Comparison of ENCODE assay signal across 23 cellular contexts in the genomic region with DNA sequence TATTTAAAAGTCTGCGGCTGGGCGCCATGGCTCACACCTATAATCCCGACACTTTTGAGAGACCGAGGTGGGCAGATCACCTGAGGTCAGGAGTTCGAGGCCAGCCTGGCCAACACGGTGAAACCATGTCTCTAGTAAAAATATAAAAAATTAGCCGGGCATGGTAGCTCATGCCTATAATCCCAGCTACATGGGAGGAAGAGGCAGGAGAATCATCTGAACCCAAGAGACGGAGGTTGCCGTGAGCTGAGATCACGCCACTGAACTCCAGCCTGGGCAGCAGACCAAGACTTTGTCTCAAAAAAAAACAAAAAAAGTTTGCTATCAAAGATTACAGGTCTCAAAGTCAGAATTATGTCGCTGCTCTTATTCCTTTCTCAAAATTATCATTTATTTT.
"Had no signal": no experiment of that assay in that cellular context is flagged by ENCODE, and none has a peak within 500 bp of the region (broad histone marks: within the 10 kb centered on the region; RNA-seq: fewer than 3 reads in every experiment).

No MANE protein-coding gene starts in this region.

- ATAC-seq: activated CD4-positive, CD25-positive, alpha-beta regulatory T cell treated with anti-CD3 and anti-CD28 coated beads, Interleukin-2, amount 50 U/mL, for 24 hours; activated naive CD8-positive, alpha-beta T cell treated with anti-CD3 and anti-CD28 coated beads, Interleukin-2, amount 50 U/mL, for 24 hours; stimulated activated naive CD8-positive, alpha-beta T cell treated with anti-CD3 and anti-CD28 coated beads, Interleukin-15, Interleukin-2, amounts not matched to agents 100 U/mL and 50 U/mL, for 24 hours had no signal

- H3K4me3 Mint-ChIP-seq: activated CD4-positive, alpha-beta T cell treated with anti-CD3 and anti-CD28 coated beads, Interleukin-2, amount 10 ng/mL, durations not matched to agents 7 days and 5 days; activated naive CD4-positive, alpha-beta T cell treated with anti-CD3 and anti-CD28 coated beads, Interleukin-2, amount 10 ng/mL, durations not matched to agents 7 days and 5 days; activated naive CD8-positive, alpha-beta T cell treated with anti-CD3 and anti-CD28 coated beads, Interleukin-2, amount 50 U/mL, for 24 hours; brain; neural crest cell had no signal

- H3K9me3 Mint-ChIP-seq: activated CD4-positive, alpha-beta T cell treated with anti-CD3 and anti-CD28 coated beads, Interleukin-2, amount 10 ng/mL, durations not matched to agents 7 days and 5 days; activated naive CD4-positive, alpha-beta T cell treated with anti-CD3 and anti-CD28 coated beads, Interleukin-2, amount 10 ng/mL, durations not matched to agents 7 days and 5 days; activated naive CD8-positive, alpha-beta T cell treated with anti-CD3 and anti-CD28 coated beads, Interleukin-2, amount 50 U/mL, for 24 hours; brain; neural crest cell had no signal

- H3K27me3 Mint-ChIP-seq: activated CD4-positive, alpha-beta T cell treated with anti-CD3 and anti-CD28 coated beads, Interleukin-2, amount 10 ng/mL, durations not matched to agents 7 days and 5 days; activated naive CD4-positive, alpha-beta T cell treated with anti-CD3 and anti-CD28 coated beads, Interleukin-2, amount 10 ng/mL, durations not matched to agents 7 days and 5 days; activated naive CD8-positive, alpha-beta T cell treated with anti-CD3 and anti-CD28 coated beads, Interleukin-2, amount 50 U/mL, for 24 hours; brain had no signal

- H3K9me3 ChIP-seq: left lung, tibial nerve, vagina had no signal

- H3K4me3 ChIP-seq: dorsolateral prefrontal cortex, left lung, tibial nerve, vagina had no signal

- H3K36me3 ChIP-seq: left lung, tibial nerve, vagina had no signal

- H3K27ac ChIP-seq: dorsolateral prefrontal cortex, left lung, tibial nerve had no signal

- H3K27ac Mint-ChIP-seq: activated CD4-positive, alpha-beta T cell treated with anti-CD3 and anti-CD28 coated beads, Interleukin-2, amount 10 ng/mL, durations not matched to agents 7 days and 5 days; activated naive CD4-positive, alpha-beta T cell treated with anti-CD3 and anti-CD28 coated beads, Interleukin-2, amount 10 ng/mL, durations not matched to agents 7 days and 5 days; activated naive CD8-positive, alpha-beta T cell treated with anti-CD3 and anti-CD28 coated beads, Interleukin-2, amount 50 U/mL, for 24 hours; brain had no signal

- H3K36me3 Mint-ChIP-seq: activated naive CD4-positive, alpha-beta T cell treated with anti-CD3 and anti-CD28 coated beads, Interleukin-2, amount 10 ng/mL, durations not matched to agents 7 days and 5 days; brain had no signal

- H3K27me3 ChIP-seq: dorsolateral prefrontal cortex, left lung, tibial nerve, vagina had no signal

- DNase-seq: activated CD4-positive, alpha-beta T cell treated with anti-CD3 and anti-CD28 coated beads, Interleukin-2, amount 10 ng/mL, durations not matched to agents 7 days and 5 days; activated CD8-positive, alpha-beta memory T cell treated with anti-CD3 and anti-CD28 coated beads for 24 hours; activated CD8-positive, alpha-beta memory T cell treated with anti-CD3 and anti-CD28 coated beads, Interleukin-2, amount 50 U/mL, for 48 hours; activated effector memory CD4-positive, alpha-beta T cell treated with Interleukin-2 at 50 U/mL for 16 hours; activated naive CD4-positive, alpha-beta T cell treated with anti-CD3 and anti-CD28 coated beads, Interleukin-2, amount 10 ng/mL, durations not matched to agents 7 days and 5 days; activated naive CD8-positive, alpha-beta T cell treated with anti-CD3 and anti-CD28 coated beads, Interleukin-2, amount 50 U/mL, for 24 hours; activated T-cell treated with anti-CD3 and anti-CD28 coated beads, Interleukin-2, amount 50 U/mL, for 48 hours; anterior cingulate cortex; caudate nucleus; dorsolateral prefrontal cortex; foreskin melanocyte; head of caudate nucleus; kidney; left lung; mammary epithelial cell; stimulated activated CD4-positive, alpha-beta T cell treated with anti-CD3 and anti-CD28 coated beads, Interleukin-2, amount 100 ng/mL, for 24 hours; stimulated activated naive CD8-positive, alpha-beta T cell treated with anti-CD3 and anti-CD28 coated beads, Interleukin-15, Interleukin-2, amounts not matched to agents 100 U/mL and 50 U/mL, for 24 hours; substantia nigra had no signal

- H3K4me1 Mint-ChIP-seq: activated CD4-positive, alpha-beta T cell treated with anti-CD3 and anti-CD28 coated beads, Interleukin-2, amount 10 ng/mL, durations not matched to agents 7 days and 5 days; activated naive CD4-positive, alpha-beta T cell treated with anti-CD3 and anti-CD28 coated beads, Interleukin-2, amount 10 ng/mL, durations not matched to agents 7 days and 5 days had no signal
